16 cellular contexts compared by ENCODE assay signal in genomic region chr5:39464096-39464495, GRCh38.
"Had no signal": no experiment of that assay in that cellular context is flagged by ENCODE, and none has a peak within 500 bp of the region (broad histone marks: within the 10 kb centered on the region; RNA-seq: fewer than 3 reads in every experiment).

No MANE protein-coding gene starts in this region.

- H3K27me3 ChIP-seq: esophagus squamous epithelium had no signal

- H3K4me3 ChIP-seq: esophagus squamous epithelium, lung, skin epidermis had no signal

- H3K27ac ChIP-seq: esophagus squamous epithelium, skin epidermis had no signal

- DNase-seq: activated CD4-positive, alpha-beta T cell treated with anti-CD3 and anti-CD28 coated beads for 48 hours; activated CD4-positive, CD25-positive, alpha-beta regulatory T cell; activated CD8-positive, alpha-beta T cell treated with anti-CD3 and anti-CD28 coated beads for 36 hours; activated naive CD4-positive, alpha-beta T cell treated with anti-CD3 and anti-CD28 coated beads, Interleukin-2, amount 10 ng/mL, durations not matched to agents 7 days and 5 days; activated T-cell treated with anti-CD3 and anti-CD28 coated beads, Interleukin-2, amount 50 U/mL, for 1 hour; cerebellar nuclear complex; dermis blood vessel endothelial cell; effector memory CD4-positive, alpha-beta T cell; esophagus squamous epithelium; foreskin fibroblast; hypothalamus; nephron progenitor cell; occipital lobe; stimulated activated naive CD8-positive, alpha-beta T cell treated with anti-CD3 and anti-CD28 coated beads, Interleukin-15, amount 100 ng/mL, for 72 hours had no signal

- H3K36me3 ChIP-seq: esophagus squamous epithelium had no signal

- ATAC-seq: activated CD8-positive, alpha-beta T cell treated with anti-CD3 and anti-CD28 coated beads for 36 hours; stimulated activated naive CD8-positive, alpha-beta T cell treated with anti-CD3 and anti-CD28 coated beads, Interleukin-15, amount 100 ng/mL, for 72 hours had no signal

- H3K4me1 ChIP-seq: esophagus squamous epithelium had no signal

- H3K9me3 ChIP-seq: esophagus squamous epithelium had no signal
